Comparison of ENCODE assay signal across 10 cellular contexts in genomic region chr1:154178856-154179811, GRCh38. TPM values are rescaled to one million over a fixed set of nuclear protein-coding genes. Genes with fewer than 3 reads are reported as not detected.
DNase-seq lines count a peak whose midpoint lies in the region; ATAC-seq, FAIRE-seq and TF ChIP-seq lines count a peak whose summit lies in the region.
"Had no signal": no experiment of that assay in that cellular context is flagged by ENCODE, and none has a peak within 500 bp of the region (broad histone marks: within the 10 kb centered on the region; RNA-seq: fewer than 3 reads in every experiment).

No MANE protein-coding gene starts in this region.

- H3K27ac Mint-ChIP-seq in activated naive CD4-positive, alpha-beta T cell treated with anti-CD3 and anti-CD28 coated beads, Interleukin-2, amount 50 U/mL, for 24 hours = peak overlapping the region; percentile 94
- H3K27ac Mint-ChIP-seq in activated naive CD8-positive, alpha-beta T cell treated with anti-CD3 and anti-CD28 coated beads, Interleukin-2, amount 10 ng/mL, durations not matched to agents 7 days and 5 days = peak overlapping the region; percentile 81

- TF ChIP-seq CTCF in HepG2 (CRISPR knock-in tag; IDR thresholded peaks at IDR 0.05) (no peak), upper lobe of left lung (IDR thresholded peaks at IDR 0.05) (no peak)

- H2AFZ ChIP-seq in HepG2 (ENCODE audit: low read length) = no peak overlapping the region

- TF ChIP-seq POLR2A in HepG2 (IDR thresholded peaks at IDR 0.05; ENCODE audit: insufficient read depth in 1 of 2, low read depth in 2 of 2, low read length in 2 of 2) (no peak), upper lobe of left lung (IDR thresholded peaks at IDR 0.05) (no peak)

- H3K4me3 ChIP-seq in HepG2 (replicated peaks in 1 of 3; ENCODE audit: insufficient read depth in 1 of 3, low read depth in 2 of 3, low read length in 3 of 3) (peak overlapping the region in 2 of 3 experiments; percentile 18 to 46; a peak in 3 of 6 replicates), upper lobe of left lung (peak overlapping the region in 1 of 4 donors; percentile 76)

- H3K36me3 ChIP-seq in HepG2 (replicated peaks in 1 of 2; ENCODE audit: control insufficient read depth in 1 of 2, insufficient read depth in 2 of 2, low read length in 2 of 2) (peaks cover 10 to 22% of the 10 kb centered on the region in 2 experiments; a peak in 4 of 5 replicates), upper lobe of left lung (peaks cover 3 to 39% (median 14%) of the 10 kb centered on the region in 4 donors)

- TF ChIP-seq EP300 in HepG2 (IDR thresholded peaks at IDR 0.05; ENCODE audit: low read depth in 2 of 2, low read length in 2 of 2) (no peak), HepG2 (CRISPR knock-in tag; IDR thresholded peaks at IDR 0.05; ENCODE audit: borderline replicate concordance) (no peak), upper lobe of left lung (IDR thresholded peaks at IDR 0.05) (no peak)

- H3K36me3 Mint-ChIP-seq in activated naive CD4-positive, alpha-beta T cell treated with anti-CD3 and anti-CD28 coated beads, Interleukin-2, amount 50 U/mL, for 24 hours = peaks cover 14% of the 10 kb centered on the region
- H3K36me3 Mint-ChIP-seq in activated naive CD8-positive, alpha-beta T cell treated with anti-CD3 and anti-CD28 coated beads, Interleukin-2, amount 10 ng/mL, durations not matched to agents 7 days and 5 days = peaks cover 50% of the 10 kb centered on the region

- TF ChIP-seq RAD21 in HepG2 (CRISPR knock-in tag; IDR thresholded peaks at IDR 0.05) = no peak

- no peaks in the 10 kb centered on the region for H3K9me3 ChIP-seq in HepG2 (ENCODE audit: low read length)
- no peaks in the 10 kb centered on the region for H3K9me3 ChIP-seq in upper lobe of left lung

- peak overlapping the region; percentile 33 for H3K9ac ChIP-seq in HepG2 (ENCODE audit: insufficient read depth, low read depth, low read length)

- ATAC-seq in activated naive CD8-positive, alpha-beta T cell treated with anti-CD3 and anti-CD28 coated beads, Interleukin-2, amount 10 ng/mL, durations not matched to agents 7 days and 5 days (ENCODE audit: low read depth) = no peak
- ATAC-seq in HepG2 (peak; percentile 41), upper lobe of left lung (ENCODE audit: low FRiP score in 2 of 2) (no peak), HG02798 (IDR thresholded peaks at IDR 0.05; ENCODE audit: poor library complexity, unreplicated experiment) (no peak)

- POLR2A ChIA-PET in activated naive CD8-positive, alpha-beta T cell treated with anti-CD3 and anti-CD28 coated beads, Interleukin-2, amount 10 ng/mL, durations not matched to agents 7 days and 5 days (lab: Charles Lee) = interaction anchor here (0.8 to 5.6 kb wide), 4 partner anchors 20 to 185 kb away, joined by 3 to 70 read pairs (median 16); partner anchors contain the start of gene NUP210L
- POLR2A ChIA-PET in HepG2 (lab: Yijun Ruan, JAX) = no interaction called here

- intact Hi-C loops in HepG2 (cut with micrococcal nuclease; ENCODE audit: unreplicated experiment) = no loop called here

- 47% methylated on average over 10 of the region's 10 CpGs for WGBS in HepG2 (ENCODE audit: low lambda C conversion rate)
- 66% methylated on average over 10 of the region's 10 CpGs for WGBS in upper lobe of left lung, 2 donors

- H3K4me1 ChIP-seq in HepG2 (ENCODE audit: insufficient read depth, low read length) (peaks cover 51% of the 10 kb centered on the region), upper lobe of left lung (peaks cover 65 to 78% (median 71%) of the 10 kb centered on the region in 4 donors)

- peaks cover 47% of the 10 kb centered on the region for H4K20me1 ChIP-seq in HepG2 (ENCODE audit: insufficient read depth, low read length)

- peaks cover 80% of the 10 kb centered on the region for H3K79me2 ChIP-seq in HepG2 (ENCODE audit: insufficient read depth, low read length)

- peak overlapping the region; percentile 78 for H3K4me2 ChIP-seq in HepG2 (ENCODE audit: low read depth, low read length)

- peaks cover 67% of the 10 kb centered on the region for H3K4me1 Mint-ChIP-seq in activated naive CD4-positive, alpha-beta T cell treated with anti-CD3 and anti-CD28 coated beads, Interleukin-2, amount 50 U/mL, for 24 hours
- H3K4me1 Mint-ChIP-seq in activated naive CD8-positive, alpha-beta T cell treated with anti-CD3 and anti-CD28 coated beads, Interleukin-2, amount 10 ng/mL, durations not matched to agents 7 days and 5 days = peaks cover 54% of the 10 kb centered on the region

- CTCF ChIA-PET in HepG2 (lab: Yijun Ruan, JAX; ENCODE audit: low intra/inter-chr PET ratio, low total read pairs) = no interaction called here

- peak overlapping the region; percentile 100 for H3K4me3 Mint-ChIP-seq in activated naive CD4-positive, alpha-beta T cell treated with anti-CD3 and anti-CD28 coated beads, Interleukin-2, amount 50 U/mL, for 24 hours
- peak overlapping the region; percentile 99 for H3K4me3 Mint-ChIP-seq in activated naive CD8-positive, alpha-beta T cell treated with anti-CD3 and anti-CD28 coated beads, Interleukin-2, amount 10 ng/mL, durations not matched to agents 7 days and 5 days

- no peak for DNase-seq in activated naive CD4-positive, alpha-beta T cell treated with anti-CD3 and anti-CD28 coated beads, Interleukin-2, amount 50 U/mL, for 16 hours
- DNase-seq in activated naive CD8-positive, alpha-beta T cell treated with anti-CD3 and anti-CD28 coated beads, Interleukin-2, amount 10 ng/mL, durations not matched to agents 7 days and 5 days = no peak
- peak; percentile 64 for DNase-seq in HepG2 (ENCODE audit: low spot score)
- no peak for DNase-seq in upper lobe of left lung
- DNase-seq in DMS153 (lab: John Stamatoyannopoulos, UW) = no peak
- no peak for DNase-seq in NAMALWA (ENCODE audit: low spot score)
- DNase-seq: GOT3, NCI-H1436 treated with DMSO at 0.1 percent for 48 hours had no signal

- H3K27me3 Mint-ChIP-seq in activated naive CD4-positive, alpha-beta T cell treated with anti-CD3 and anti-CD28 coated beads, Interleukin-2, amount 50 U/mL, for 24 hours = no peaks in the 10 kb centered on the region
- H3K27me3 Mint-ChIP-seq in activated naive CD8-positive, alpha-beta T cell treated with anti-CD3 and anti-CD28 coated beads, Interleukin-2, amount 10 ng/mL, durations not matched to agents 7 days and 5 days = no peaks in the 10 kb centered on the region

- BruUV-seq in HepG2 (replicated peaks; lab: Mats Ljungman, UMichigan) = no TSS peak

- peak; percentile 94 for FAIRE-seq in HepG2 (lab: Jason Lieb, UNC)

- H3K27me3 ChIP-seq in HepG2 (ENCODE audit: control insufficient read depth in 1 of 2, insufficient read depth in 2 of 2, low read length in 2 of 2) (no peaks in the 10 kb centered on the region; a peak in 1 of 5 replicates), upper lobe of left lung (no peaks in the 10 kb centered on the region)

- no peaks in the 10 kb centered on the region for H3K9me3 Mint-ChIP-seq in activated naive CD4-positive, alpha-beta T cell treated with anti-CD3 and anti-CD28 coated beads, Interleukin-2, amount 50 U/mL, for 24 hours
- H3K9me3 Mint-ChIP-seq in activated naive CD8-positive, alpha-beta T cell treated with anti-CD3 and anti-CD28 coated beads, Interleukin-2, amount 10 ng/mL, durations not matched to agents 7 days and 5 days = no peaks in the 10 kb centered on the region

- in situ Hi-C loops in HepG2 (cut with HindIII; ENCODE audit: extremely low pct_ligation_motif_present, low pct_unique_long_range_greater_than_20kb) = no loop called here

- H3K27ac ChIP-seq in HepG2 (ENCODE audit: extremely low read length, insufficient read depth, low read length) = peak overlapping the region; percentile 49
- peak overlapping the region; percentile 32 to 98 (median 70) for H3K27ac ChIP-seq in upper lobe of left lung

RNA-seq across cellular contexts. Expression of gene TPM3, which starts 12.8 kb away (rescaled TPM):
- total RNA-seq in activated naive CD8-positive, alpha-beta T cell treated with anti-CD3 and anti-CD28 coated beads, Interleukin-2, amount 10 ng/mL, durations not matched to agents 7 days and 5 days = 100 to 1,000 TPM; 654 to 664 TPM
- total RNA-seq in HepG2 (2016; rRNA removed; fragmentation: Illumina TruSeq; extraction: Trizol) = 307 and 481 TPM in 2 replicates
- 53.8 and 55.7 TPM in 2 replicates for total RNA-seq in HepG2 (2016; cell fraction: cytosol; rRNA removed; fragmentation: Illumina TruSeq; extraction: Trizol; ENCODE audit: low read depth)
- 323 and 475 TPM in 2 replicates for total RNA-seq in HepG2 (2016; cell fraction: insoluble cytoplasmic fraction; rRNA removed; fragmentation: Illumina TruSeq; extraction: Trizol)
- total RNA-seq in HepG2 (2016; cell fraction: membrane; rRNA removed; fragmentation: Illumina TruSeq; extraction: Trizol) = 138 and 148 TPM in 2 replicates
- 108 and 115 TPM in 2 replicates for total RNA-seq in HepG2 (2016; cell fraction: nucleus; rRNA removed; fragmentation: Illumina TruSeq; extraction: Trizol)
- 131 and 160 TPM in 2 replicates for polyA plus RNA-seq in HepG2 (2011; rRNA removed)
- 118 and 149 TPM in 2 replicates for polyA plus RNA-seq in HepG2 (2011; cell fraction: cytosol; rRNA removed)
- polyA plus RNA-seq in HepG2 (2011; cell fraction: nucleus; rRNA removed) = 45.9 and 62.4 TPM in 2 replicates
- 153 and 194 TPM in 2 replicates for polyA plus RNA-seq in HepG2 (2012)
- 89.5 and 101 TPM in 2 replicates for polyA plus RNA-seq in HepG2 (2016; cell fraction: cytosol; fragmentation: Illumina TruSeq; extraction: Trizol; ENCODE audit: low read depth)
- polyA plus RNA-seq in HepG2 (2016; cell fraction: insoluble cytoplasmic fraction; fragmentation: Illumina TruSeq; extraction: Trizol; ENCODE audit: low read depth) = 611 and 615 TPM in 2 replicates
- polyA plus RNA-seq in HepG2 (2016; cell fraction: membrane; fragmentation: Illumina TruSeq; extraction: Trizol; ENCODE audit: low read depth) = 145 TPM in 2 replicates
- polyA plus RNA-seq in HepG2 (2016; cell fraction: nucleus; fragmentation: Illumina TruSeq; extraction: Trizol; ENCODE audit: insufficient read depth, low read depth) = 192 and 200 TPM in 2 replicates
- polyA minus RNA-seq in HepG2 (2011; rRNA and poly(A)+ RNA removed; ENCODE audit: low replicate concordance) = 66.0 and 182 TPM in 2 replicates
- 56.6 and 67.6 TPM in 2 replicates for polyA minus RNA-seq in HepG2 (2011; cell fraction: cytosol; rRNA and poly(A)+ RNA removed)
- 52.8 and 54.2 TPM in 2 replicates for polyA minus RNA-seq in HepG2 (2011; cell fraction: nucleus; rRNA and poly(A)+ RNA removed)
- 100 to 1,000 TPM; 149 to 452 (median 344) TPM for total RNA-seq in upper lobe of left lung

RNA-seq across cellular contexts. Expression of gene NUP210L, which starts 24.3 kb away (rescaled TPM):
- total RNA-seq in activated naive CD8-positive, alpha-beta T cell treated with anti-CD3 and anti-CD28 coated beads, Interleukin-2, amount 10 ng/mL, durations not matched to agents 7 days and 5 days = under 1 TPM; 0.11 to 0.17 TPM
- not detected in 2 replicates for total RNA-seq in HepG2 (2016; rRNA removed; fragmentation: Illumina TruSeq; extraction: Trizol)
- not detected in 2 replicates for total RNA-seq in HepG2 (2016; cell fraction: cytosol; rRNA removed; fragmentation: Illumina TruSeq; extraction: Trizol; ENCODE audit: low read depth)
- not detected in 2 replicates for total RNA-seq in HepG2 (2016; cell fraction: insoluble cytoplasmic fraction; rRNA removed; fragmentation: Illumina TruSeq; extraction: Trizol)
- not detected in 2 replicates for total RNA-seq in HepG2 (2016; cell fraction: membrane; rRNA removed; fragmentation: Illumina TruSeq; extraction: Trizol)
- total RNA-seq in HepG2 (2016; cell fraction: nucleus; rRNA removed; fragmentation: Illumina TruSeq; extraction: Trizol) = not detected in 2 replicates
- polyA plus RNA-seq in HepG2 (2011; rRNA removed) = not detected in 2 replicates
- polyA plus RNA-seq in HepG2 (2011; cell fraction: cytosol; rRNA removed) = not detected in 2 replicates
- polyA plus RNA-seq in HepG2 (2011; cell fraction: nucleus; rRNA removed) = not detected in 2 replicates
- not detected in 2 replicates for polyA plus RNA-seq in HepG2 (2012)
- polyA plus RNA-seq in HepG2 (2016; cell fraction: cytosol; fragmentation: Illumina TruSeq; extraction: Trizol; ENCODE audit: low read depth) = not detected in 2 replicates
- not detected in 2 replicates for polyA plus RNA-seq in HepG2 (2016; cell fraction: insoluble cytoplasmic fraction; fragmentation: Illumina TruSeq; extraction: Trizol; ENCODE audit: low read depth)
- polyA plus RNA-seq in HepG2 (2016; cell fraction: membrane; fragmentation: Illumina TruSeq; extraction: Trizol; ENCODE audit: low read depth) = not detected in 2 replicates
- not detected in 2 replicates for polyA plus RNA-seq in HepG2 (2016; cell fraction: nucleus; fragmentation: Illumina TruSeq; extraction: Trizol; ENCODE audit: insufficient read depth, low read depth)
- 0.04 TPM in 1 of 2 replicates, not detected in the other for polyA minus RNA-seq in HepG2 (2011; rRNA and poly(A)+ RNA removed; ENCODE audit: low replicate concordance)
- not detected in 2 replicates for polyA minus RNA-seq in HepG2 (2011; cell fraction: cytosol; rRNA and poly(A)+ RNA removed)
- polyA minus RNA-seq in HepG2 (2011; cell fraction: nucleus; rRNA and poly(A)+ RNA removed) = 0.12 TPM in 1 of 2 replicates, not detected in the other
- total RNA-seq in upper lobe of left lung = under 1 TPM in 4 of 6 donors, not detected in 2; 0.11 to 0.91 (median 0.30) TPM

RNA-seq across cellular contexts. Expression of gene CFAP141, which starts 27.0 kb away (rescaled TPM):
- total RNA-seq in activated naive CD8-positive, alpha-beta T cell treated with anti-CD3 and anti-CD28 coated beads, Interleukin-2, amount 10 ng/mL, durations not matched to agents 7 days and 5 days = not detected
- total RNA-seq in HepG2 (2016; rRNA removed; fragmentation: Illumina TruSeq; extraction: Trizol) = not detected in 2 replicates
- not detected in 2 replicates for total RNA-seq in HepG2 (2016; cell fraction: cytosol; rRNA removed; fragmentation: Illumina TruSeq; extraction: Trizol; ENCODE audit: low read depth)
- not detected in 2 replicates for total RNA-seq in HepG2 (2016; cell fraction: insoluble cytoplasmic fraction; rRNA removed; fragmentation: Illumina TruSeq; extraction: Trizol)
- not detected in 2 replicates for total RNA-seq in HepG2 (2016; cell fraction: membrane; rRNA removed; fragmentation: Illumina TruSeq; extraction: Trizol)
- not detected in 2 replicates for total RNA-seq in HepG2 (2016; cell fraction: nucleus; rRNA removed; fragmentation: Illumina TruSeq; extraction: Trizol)
- not detected in 2 replicates for polyA plus RNA-seq in HepG2 (2011; rRNA removed)
- not detected in 2 replicates for polyA plus RNA-seq in HepG2 (2011; cell fraction: cytosol; rRNA removed)
- not detected in 2 replicates for polyA plus RNA-seq in HepG2 (2011; cell fraction: nucleus; rRNA removed)
- not detected in 2 replicates for polyA plus RNA-seq in HepG2 (2012)
- polyA plus RNA-seq in HepG2 (2016; cell fraction: cytosol; fragmentation: Illumina TruSeq; extraction: Trizol; ENCODE audit: low read depth) = not detected in 2 replicates
- not detected in 2 replicates for polyA plus RNA-seq in HepG2 (2016; cell fraction: insoluble cytoplasmic fraction; fragmentation: Illumina TruSeq; extraction: Trizol; ENCODE audit: low read depth)
- polyA plus RNA-seq in HepG2 (2016; cell fraction: membrane; fragmentation: Illumina TruSeq; extraction: Trizol; ENCODE audit: low read depth) = not detected in 2 replicates
- not detected in 2 replicates for polyA plus RNA-seq in HepG2 (2016; cell fraction: nucleus; fragmentation: Illumina TruSeq; extraction: Trizol; ENCODE audit: insufficient read depth, low read depth)
- not detected in 2 replicates for polyA minus RNA-seq in HepG2 (2011; rRNA and poly(A)+ RNA removed; ENCODE audit: low replicate concordance)
- polyA minus RNA-seq in HepG2 (2011; cell fraction: cytosol; rRNA and poly(A)+ RNA removed) = not detected in 2 replicates
- polyA minus RNA-seq in HepG2 (2011; cell fraction: nucleus; rRNA and poly(A)+ RNA removed) = not detected in 2 replicates
- total RNA-seq in upper lobe of left lung = 1 to 10 TPM in 2 of 6 donors, not detected in 4; 5.9 to 6.5 TPM

RNA-seq across cellular contexts. Expression of gene UBAP2L, which starts 41.6 kb away (rescaled TPM):
- total RNA-seq in activated naive CD8-positive, alpha-beta T cell treated with anti-CD3 and anti-CD28 coated beads, Interleukin-2, amount 10 ng/mL, durations not matched to agents 7 days and 5 days = 100 to 1,000 TPM; 192 to 195 TPM
- total RNA-seq in HepG2 (2016; rRNA removed; fragmentation: Illumina TruSeq; extraction: Trizol) (74.2 and 75.9 TPM in 2 replicates), upper lobe of left lung (100 to 1,000 TPM in 5 of 6 donors, 10 to 100 TPM in 1; 77.5 to 137 (median 119) TPM)
- total RNA-seq in HepG2 (2016; cell fraction: cytosol; rRNA removed; fragmentation: Illumina TruSeq; extraction: Trizol; ENCODE audit: low read depth) = 32.2 and 32.3 TPM in 2 replicates
- 62.4 and 77.2 TPM in 2 replicates for total RNA-seq in HepG2 (2016; cell fraction: insoluble cytoplasmic fraction; rRNA removed; fragmentation: Illumina TruSeq; extraction: Trizol)
- total RNA-seq in HepG2 (2016; cell fraction: membrane; rRNA removed; fragmentation: Illumina TruSeq; extraction: Trizol) = 48.4 and 51.5 TPM in 2 replicates
- 90.2 and 98.9 TPM in 2 replicates for total RNA-seq in HepG2 (2016; cell fraction: nucleus; rRNA removed; fragmentation: Illumina TruSeq; extraction: Trizol)
- 140 and 159 TPM in 2 replicates for polyA plus RNA-seq in HepG2 (2011; rRNA removed)
- polyA plus RNA-seq in HepG2 (2011; cell fraction: cytosol; rRNA removed) = 59.5 and 64.7 TPM in 2 replicates
- 243 and 295 TPM in 2 replicates for polyA plus RNA-seq in HepG2 (2011; cell fraction: nucleus; rRNA removed)
- 73.3 and 82.5 TPM in 2 replicates for polyA plus RNA-seq in HepG2 (2012)
- polyA plus RNA-seq in HepG2 (2016; cell fraction: cytosol; fragmentation: Illumina TruSeq; extraction: Trizol; ENCODE audit: low read depth) = 27.7 and 30.6 TPM in 2 replicates
- polyA plus RNA-seq in HepG2 (2016; cell fraction: insoluble cytoplasmic fraction; fragmentation: Illumina TruSeq; extraction: Trizol; ENCODE audit: low read depth) = 83.4 and 108 TPM in 2 replicates
- 43.4 and 53.2 TPM in 2 replicates for polyA plus RNA-seq in HepG2 (2016; cell fraction: membrane; fragmentation: Illumina TruSeq; extraction: Trizol; ENCODE audit: low read depth)
- 205 and 223 TPM in 2 replicates for polyA plus RNA-seq in HepG2 (2016; cell fraction: nucleus; fragmentation: Illumina TruSeq; extraction: Trizol; ENCODE audit: insufficient read depth, low read depth)
- polyA minus RNA-seq in HepG2 (2011; rRNA and poly(A)+ RNA removed; ENCODE audit: low replicate concordance) = 231 and 359 TPM in 2 replicates
- 29.0 and 31.7 TPM in 2 replicates for polyA minus RNA-seq in HepG2 (2011; cell fraction: cytosol; rRNA and poly(A)+ RNA removed)
- polyA minus RNA-seq in HepG2 (2011; cell fraction: nucleus; rRNA and poly(A)+ RNA removed) = 310 and 330 TPM in 2 replicates
